In genomic region chr18:36316246-36316645, GRCh38 we compare ENCODE assay signal across 29 cellular contexts. TPM values are rescaled to one million over a fixed set of nuclear protein-coding genes. Genes with fewer than 3 reads are reported as not detected.
A peak's percentile ranks its signal among the peaks of the same experiment; 100 is the strongest.
DNase-seq lines count a peak whose midpoint lies in the region; ATAC-seq and TF ChIP-seq lines count a peak whose summit lies in the region.
"Had no signal": no experiment of that assay in that cellular context is flagged by ENCODE, and none has a peak within 500 bp of the region (broad histone marks: within the 10 kb centered on the region; RNA-seq: fewer than 3 reads in every experiment).

No MANE protein-coding gene starts in this region.

- H3K36me3 ChIP-seq in adipocyte (ENCODE audit: control insufficient read depth, insufficient read depth, low read length, severe bottlenecking): no peaks in the 10 kb centered on the region
- H3K36me3 ChIP-seq in neural progenitor cell: peaks cover 10% of the 10 kb centered on the region
- H3K36me3 ChIP-seq: esophagus squamous epithelium, spleen, transverse colon had no signal

- H3K4me1 ChIP-seq in adipocyte (ENCODE audit: control insufficient read depth, insufficient read depth, low read length) (peaks cover 36% of the 10 kb centered on the region), neural progenitor cell (peaks cover 36% of the 10 kb centered on the region)
- H3K4me1 ChIP-seq: transverse colon had no signal

- H3K9ac ChIP-seq in adipocyte (ENCODE audit: low read length) (peak overlapping the region; percentile 51), neural progenitor cell (no peak overlapping the region)

- peaks cover 34% of the 10 kb centered on the region for H3F3A ChIP-seq in neural progenitor cell (ENCODE audit: low read depth)

- H3K4me1 Mint-ChIP-seq in HFFc6 (ENCODE audit: low read depth) (peaks cover 65% of the 10 kb centered on the region), neural progenitor cell (peaks cover 35% of the 10 kb centered on the region)
- no peaks in the 10 kb centered on the region for H3K4me1 Mint-ChIP-seq in activated CD8-positive, alpha-beta T cell treated with anti-CD3 and anti-CD28 coated beads, Interleukin-2, amount 10 ng/mL, durations not matched to agents 7 days and 5 days (ENCODE audit: low read depth)
- H3K4me1 Mint-ChIP-seq: activated CD4-positive, alpha-beta memory T cell treated with anti-CD3 and anti-CD28 coated beads, Interleukin-2, amount 10 ng/mL, durations not matched to agents 7 days and 5 days; naive thymus-derived CD8-positive, alpha-beta T cell had no signal

- H3K9me3 Mint-ChIP-seq in HFFc6: peaks cover 22% of the 10 kb centered on the region
- peaks cover 31% of the 10 kb centered on the region for H3K9me3 Mint-ChIP-seq in neural progenitor cell
- no peaks in the 10 kb centered on the region for H3K9me3 Mint-ChIP-seq in activated CD8-positive, alpha-beta T cell treated with anti-CD3 and anti-CD28 coated beads, Interleukin-2, amount 10 ng/mL, durations not matched to agents 7 days and 5 days (ENCODE audit: insufficient read depth)

- peak; percentile 26 for DNase-seq in EL
- no peak for DNase-seq in HFFc6
- peak; percentile 42 for DNase-seq in adipocyte (ENCODE audit: low read depth)
- DNase-seq in neural progenitor cell (ENCODE audit: low spot score): no peak
- DNase-seq in activated CD8-positive, alpha-beta T cell treated with anti-CD3 and anti-CD28 coated beads, Interleukin-2, amount 10 ng/mL, durations not matched to agents 7 days and 5 days: no peak
- no peak for DNase-seq in NCI-H526 treated with DMSO at 0.1 percent for 48 hours (lab: John Stamatoyannopoulos, UW)
- DNase-seq in T-helper 2 cell: no peak
- DNase-seq: activated CD4-positive, alpha-beta memory T cell treated with anti-CD3 and anti-CD28 coated beads, Interleukin-2, amount 10 ng/mL, durations not matched to agents 7 days and 5 days; activated CD4-positive, CD25-positive, alpha-beta regulatory T cell treated with anti-CD3 and anti-CD28 coated beads, Interleukin-2, amount 50 U/mL, for 72 hours; activated effector memory CD4-positive, alpha-beta T cell treated with Interleukin-2 at 50 U/mL for 16 hours; activated T-cell treated with anti-CD3 and anti-CD28 coated beads for 4 hours; aorta; central memory CD4-positive, alpha-beta T cell; DND-41; esophagus squamous epithelium; Kasumi-1; midbrain; naive thymus-derived CD8-positive, alpha-beta T cell; NCI-H1092; NCI-H1694 treated with DMSO at 0.1 percent for 48 hours; NCI-H2171 treated with DMSO at 0.1 percent for 48 hours; NK-92 treated with Interleukin-12 subunit alpha and Interleukin-12 subunit beta, amount 100 ng/mL, for 24 hours; SHP77; spleen; stimulated activated CD4-positive, alpha-beta T cell treated with anti-CD3 and anti-CD28 coated beads, Interleukin-2, amount 100 ng/mL, for 48 hours; transverse colon had no signal

- no peak for ATAC-seq in activated CD8-positive, alpha-beta T cell treated with anti-CD3 and anti-CD28 coated beads, Interleukin-2, amount 10 ng/mL, durations not matched to agents 7 days and 5 days
- ATAC-seq: naive thymus-derived CD8-positive, alpha-beta T cell had no signal

- peaks cover 56% of the 10 kb centered on the region for H4K20me1 ChIP-seq in neural progenitor cell (ENCODE audit: low read depth)

- peaks cover 100% of the 10 kb centered on the region for H3K79me2 ChIP-seq in neural progenitor cell (ENCODE audit: low read depth)

- peak overlapping the region; percentile 28 for H3K4me2 ChIP-seq in neural progenitor cell
- H3K4me2 ChIP-seq: PC-9 had no signal

- H3K27me3 Mint-ChIP-seq in HFFc6 (ENCODE audit: insufficient read depth) (peaks cover 1% of the 10 kb centered on the region; the same call in 1 of the 2 replicates), neural progenitor cell (ENCODE audit: insufficient read depth, low read depth) (no peaks in the 10 kb centered on the region)
- peaks cover 5% of the 10 kb centered on the region for H3K27me3 Mint-ChIP-seq in activated CD8-positive, alpha-beta T cell treated with anti-CD3 and anti-CD28 coated beads, Interleukin-2, amount 10 ng/mL, durations not matched to agents 7 days and 5 days (ENCODE audit: low read depth)

- peak overlapping the region; percentile 95 for H3K27ac Mint-ChIP-seq in HFFc6
- no peak overlapping the region for H3K27ac Mint-ChIP-seq in neural progenitor cell
- H3K27ac Mint-ChIP-seq in activated CD8-positive, alpha-beta T cell treated with anti-CD3 and anti-CD28 coated beads, Interleukin-2, amount 10 ng/mL, durations not matched to agents 7 days and 5 days: no peak overlapping the region
- H3K27ac Mint-ChIP-seq: activated CD4-positive, alpha-beta memory T cell treated with anti-CD3 and anti-CD28 coated beads, Interleukin-2, amount 10 ng/mL, durations not matched to agents 7 days and 5 days; activated naive CD8-positive, alpha-beta T cell; naive thymus-derived CD8-positive, alpha-beta T cell had no signal

- POLR2A ChIA-PET in activated CD8-positive, alpha-beta T cell treated with anti-CD3 and anti-CD28 coated beads, Interleukin-2, amount 10 ng/mL, durations not matched to agents 7 days and 5 days (lab: Charles Lee): no interaction called here

- no peak overlapping the region for H3K4me3 ChIP-seq in adipocyte (ENCODE audit: low read length)
- no peak overlapping the region for H3K4me3 ChIP-seq in neural progenitor cell
- H3K4me3 ChIP-seq: esophagus squamous epithelium, PC-9, spleen, transverse colon had no signal

- no peaks in the 10 kb centered on the region for H3K27me3 ChIP-seq in adipocyte (replicated peaks; ENCODE audit: control insufficient read depth, insufficient read depth, low read length)
- H3K27me3 ChIP-seq in neural progenitor cell: no peaks in the 10 kb centered on the region
- H3K27me3 ChIP-seq: esophagus squamous epithelium, transverse colon had no signal

- CTCF ChIA-PET in activated CD8-positive, alpha-beta T cell treated with anti-CD3 and anti-CD28 coated beads, Interleukin-2, amount 10 ng/mL, durations not matched to agents 7 days and 5 days (lab: Charles Lee): no interaction called here

- H3K27ac ChIP-seq in neural progenitor cell: no peak overlapping the region
- H3K27ac ChIP-seq: C4-2B, esophagus squamous epithelium, transverse colon had no signal

- H3K36me3 Mint-ChIP-seq in HFFc6 (ENCODE audit: low read depth) (peaks cover 35% of the 10 kb centered on the region), neural progenitor cell (peaks cover 39% of the 10 kb centered on the region)
- H3K36me3 Mint-ChIP-seq in activated CD8-positive, alpha-beta T cell treated with anti-CD3 and anti-CD28 coated beads, Interleukin-2, amount 10 ng/mL, durations not matched to agents 7 days and 5 days (ENCODE audit: low read depth): no peaks in the 10 kb centered on the region
- H3K36me3 Mint-ChIP-seq: activated naive CD8-positive, alpha-beta T cell had no signal

- no peak for TF ChIP-seq CTCF in HFFc6 (IDR thresholded peaks at IDR 0.05)
- TF ChIP-seq CTCF in neural progenitor cell (IDR thresholded peaks at IDR 0.05): no peak

- H3K4me3 Mint-ChIP-seq in HFFc6: peak overlapping the region; percentile 53
- H3K4me3 Mint-ChIP-seq in neural progenitor cell: no peak overlapping the region
- H3K4me3 Mint-ChIP-seq in activated CD8-positive, alpha-beta T cell treated with anti-CD3 and anti-CD28 coated beads, Interleukin-2, amount 10 ng/mL, durations not matched to agents 7 days and 5 days: no peak overlapping the region
- H3K4me3 Mint-ChIP-seq: activated CD4-positive, alpha-beta memory T cell treated with anti-CD3 and anti-CD28 coated beads, Interleukin-2, amount 10 ng/mL, durations not matched to agents 7 days and 5 days; activated naive CD8-positive, alpha-beta T cell; naive thymus-derived CD8-positive, alpha-beta T cell had no signal

- H2AFZ ChIP-seq in neural progenitor cell (replicated peaks): no peak overlapping the region
- H2AFZ ChIP-seq: PC-9 had no signal

- H3K9me3 ChIP-seq in adipocyte (ENCODE audit: control insufficient read depth, low read length): peaks cover 8% of the 10 kb centered on the region
- peaks cover 19% of the 10 kb centered on the region for H3K9me3 ChIP-seq in neural progenitor cell (ENCODE audit: low read depth)

RNA-seq across cellular contexts. Expression of gene FHOD3, which starts 18.7 kb away (rescaled TPM):
- 10 to 100 TPM; 32.8 to 67.6 (median 61.4) TPM for total RNA-seq in HFFc6 (2021; fragmentation: NEBNext Ultra II Directional; extraction: Animal tissue kit (Norgen Biotek cat#: 25700))
- 69.7 and 70.2 TPM in 2 replicates for total RNA-seq in neural progenitor cell (ENCODE audit: low replicate concordance)
- not detected for total RNA-seq in activated CD8-positive, alpha-beta T cell treated with anti-CD3 and anti-CD28 coated beads, Interleukin-2, amount 10 ng/mL, durations not matched to agents 7 days and 5 days
- total RNA-seq: activated CD4-positive, alpha-beta memory T cell treated with anti-CD3 and anti-CD28 coated beads, Interleukin-2, amount 10 ng/mL, durations not matched to agents 7 days and 5 days; naive thymus-derived CD8-positive, alpha-beta T cell had no signal

Comparison
In these comparisons a context has a peak if more than half of its experiments do, and no peak if none do; other contexts are left out.
1. DNase-seq: peak in EL (single experiment) and adipocyte (single experiment); none in HFFc6 (single experiment), neural progenitor cell (single experiment), activated CD8-positive, alpha-beta T cell treated with anti-CD3 and anti-CD28 coated beads, Interleukin-2, amount 10 ng/mL, durations not matched to agents 7 days and 5 days (single experiment), NCI-H526 treated with DMSO at 0.1 percent for 48 hours (single experiment) and T-helper 2 cell (0 of 5).
2. RNA of gene FHOD3, which starts 18.7 kb away (total RNA-seq): 69.7 to 70.2 TPM in neural progenitor cell and 32.8 to 67.6 TPM in HFFc6; not detected in activated CD8-positive, alpha-beta T cell treated with anti-CD3 and anti-CD28 coated beads, Interleukin-2, amount 10 ng/mL, durations not matched to agents 7 days and 5 days; every median in the first group is over 10 times any median in the second.